In the genomic region with DNA sequence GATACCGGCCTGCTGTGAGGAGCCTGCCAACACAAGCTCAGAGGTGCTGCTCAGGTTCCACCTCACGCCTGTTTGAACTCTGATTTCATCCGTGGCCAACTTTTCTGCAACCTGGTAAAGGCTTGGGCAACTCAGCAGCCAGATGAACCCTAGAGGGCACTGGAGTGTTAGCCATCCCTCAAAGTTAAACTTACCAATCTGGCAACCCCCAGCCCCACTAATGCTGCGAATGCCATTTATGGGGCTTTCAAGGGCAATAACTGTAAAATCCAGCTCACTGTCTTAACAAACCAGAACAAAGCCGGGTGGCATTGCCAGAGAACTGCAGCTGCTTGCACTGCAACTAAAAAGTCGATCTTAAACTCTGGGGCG, we compare ENCODE assay signal across 8 cellular contexts.
A peak's percentile ranks its signal among the peaks of the same experiment; 100 is the strongest.
DNase-seq lines count a peak whose midpoint lies in the region; ATAC-seq and TF ChIP-seq lines count a peak whose summit lies in the region.

No MANE protein-coding gene starts in this region.

- no peaks in the 10 kb centered on the region for H3K27me3 ChIP-seq in right cardiac atrium (ENCODE audit: control insufficient read depth, insufficient read depth)
- H3K27me3 ChIP-seq in smooth muscle cell (ENCODE audit: low read depth): no peaks in the 10 kb centered on the region

- H3K4me1 ChIP-seq in right cardiac atrium (ENCODE audit: control insufficient read depth, insufficient read depth, low read length) (peaks cover 3% of the 10 kb centered on the region), smooth muscle cell (ENCODE audit: low read depth) (peaks cover 20% of the 10 kb centered on the region)

- H3K27ac ChIP-seq in right cardiac atrium (ENCODE audit: low read length) (peak overlapping the region; percentile 83), smooth muscle cell (ENCODE audit: low read depth) (no peak overlapping the region)

- H3K9me3 ChIP-seq in right cardiac atrium (ENCODE audit: control insufficient read depth, low read length) (no peaks in the 10 kb centered on the region), smooth muscle cell (replicated peaks; ENCODE audit: low read depth) (no peaks in the 10 kb centered on the region)

- H3K4me1 Mint-ChIP-seq in activated CD4-positive, alpha-beta T cell treated with anti-CD3 and anti-CD28 coated beads, Interleukin-2, amount 10 ng/mL, durations not matched to agents 7 days and 5 days: no peaks in the 10 kb centered on the region

- POLR2A ChIA-PET in activated CD4-positive, alpha-beta T cell treated with anti-CD3 and anti-CD28 coated beads, Interleukin-2, amount 10 ng/mL, durations not matched to agents 7 days and 5 days (lab: Charles Lee): no interaction called here

- H3K4me3 Mint-ChIP-seq in activated CD4-positive, alpha-beta T cell treated with anti-CD3 and anti-CD28 coated beads, Interleukin-2, amount 10 ng/mL, durations not matched to agents 7 days and 5 days: no peak overlapping the region

- H3K36me3 ChIP-seq in smooth muscle cell (ENCODE audit: low read depth): no peaks in the 10 kb centered on the region

- no peaks in the 10 kb centered on the region for H3F3A ChIP-seq in smooth muscle cell (ENCODE audit: low read depth)

- peak; percentile 72 to 76 for ATAC-seq in right cardiac atrium
- no peak for ATAC-seq in HG03280 (IDR thresholded peaks at IDR 0.05; ENCODE audit: unreplicated experiment)

- no peaks in the 10 kb centered on the region for H3K79me2 ChIP-seq in smooth muscle cell (ENCODE audit: low read depth)

- TF ChIP-seq CTCF in smooth muscle cell (IDR thresholded peaks at IDR 0.05; ENCODE audit: borderline replicate concordance, insufficient read depth, poor library complexity, severe bottlenecking): peak; percentile 31

- H3K36me3 Mint-ChIP-seq in activated CD4-positive, alpha-beta T cell treated with anti-CD3 and anti-CD28 coated beads, Interleukin-2, amount 10 ng/mL, durations not matched to agents 7 days and 5 days (ENCODE audit: low read depth): no peaks in the 10 kb centered on the region

- peaks cover 6% of the 10 kb centered on the region for H3K9me3 Mint-ChIP-seq in activated CD4-positive, alpha-beta T cell treated with anti-CD3 and anti-CD28 coated beads, Interleukin-2, amount 10 ng/mL, durations not matched to agents 7 days and 5 days

- 37% methylated on average over 7 of the region's 7 CpGs for WGBS in right cardiac atrium
- WGBS in smooth muscle cell (ENCODE audit: low lambda C conversion rate): 49% methylated on average over 7 of the region's 7 CpGs

- H3K4me3 ChIP-seq in right cardiac atrium (ENCODE audit: low read length) (no peak overlapping the region), smooth muscle cell (no peak overlapping the region)

- H3K9ac ChIP-seq in smooth muscle cell (ENCODE audit: low read depth): no peak overlapping the region

- H4K20me1 ChIP-seq in smooth muscle cell (ENCODE audit: low read depth): no peaks in the 10 kb centered on the region

- CTCF ChIA-PET in activated CD4-positive, alpha-beta T cell treated with anti-CD3 and anti-CD28 coated beads, Interleukin-2, amount 10 ng/mL, durations not matched to agents 7 days and 5 days (lab: Charles Lee): no interaction called here

- peak overlapping the region; percentile 14 for H3K4me2 ChIP-seq in smooth muscle cell

- H3K27me3 Mint-ChIP-seq in activated CD4-positive, alpha-beta T cell treated with anti-CD3 and anti-CD28 coated beads, Interleukin-2, amount 10 ng/mL, durations not matched to agents 7 days and 5 days: peaks cover 17% of the 10 kb centered on the region

- peak; percentile 4 for DNase-seq in activated T-cell treated with anti-CD3 and anti-CD28 coated beads for 24 hours (ENCODE audit: low read depth)
- DNase-seq in activated T-cell treated with anti-CD3 and anti-CD28 coated beads for 4 hours: no peak
- peak; percentile 38 for DNase-seq in activated CD4-positive, alpha-beta T cell treated with anti-CD3 and anti-CD28 coated beads, Interleukin-2, amount 10 ng/mL, durations not matched to agents 7 days and 5 days
- DNase-seq in right cardiac atrium: no peak
- DNase-seq in smooth muscle cell (lab: John Stamatoyannopoulos, UW; ENCODE audit: unreplicated experiment): no peak
- DNase-seq in NCI-H748 (lab: John Stamatoyannopoulos, UW; ENCODE audit: unreplicated experiment): no peak
- DNase-seq in activated CD8-positive, alpha-beta memory T cell treated with anti-CD3 and anti-CD28 coated beads for 24 hours: no peak

- no peak overlapping the region for H3K27ac Mint-ChIP-seq in activated CD4-positive, alpha-beta T cell treated with anti-CD3 and anti-CD28 coated beads, Interleukin-2, amount 10 ng/mL, durations not matched to agents 7 days and 5 days

- intact Hi-C loops in right cardiac atrium (cut with DNase I): loop anchor here in 2 of 4 donors (5.0 kb wide), 1 partner anchor 101 kb away; no protein-coding TSS in a partner anchor

- H2AFZ ChIP-seq in smooth muscle cell (ENCODE audit: low read depth): no peak overlapping the region

Comparison
In these comparisons a context has a peak if more than half of its experiments do, and no peak if none do; other contexts are left out.
1. DNase-seq: peak in activated T-cell treated with anti-CD3 and anti-CD28 coated beads for 24 hours (single experiment) and activated CD4-positive, alpha-beta T cell treated with anti-CD3 and anti-CD28 coated beads, Interleukin-2, amount 10 ng/mL, durations not matched to agents 7 days and 5 days (single experiment); none in activated T-cell treated with anti-CD3 and anti-CD28 coated beads for 4 hours (single experiment), right cardiac atrium (0 of 3), smooth muscle cell (single experiment), NCI-H748 (single experiment) and activated CD8-positive, alpha-beta memory T cell treated with anti-CD3 and anti-CD28 coated beads for 24 hours (single experiment).